Comparison of ENCODE assay signal across 8 cellular contexts in genomic region chrX:40154229-40154852, GRCh38. TPM values are rescaled to one million over a fixed set of nuclear protein-coding genes. Genes with fewer than 3 reads are reported as not detected.
DNase-seq lines count a peak whose midpoint lies in the region; ATAC-seq and TF ChIP-seq lines count a peak whose summit lies in the region.

No MANE protein-coding gene starts in this region.

- H3K4me1 Mint-ChIP-seq in activated CD4-positive, alpha-beta memory T cell treated with anti-CD3 and anti-CD28 coated beads for 36 hours (ENCODE audit: low read depth): peaks cover 7% of the 10 kb centered on the region

- H3K9me3 ChIP-seq in heart left ventricle: no peaks in the 10 kb centered on the region

- peak overlapping the region; percentile 45 for H3K4me3 ChIP-seq in GM06990 (replicated peaks; ENCODE audit: low read depth, low read length)
- H3K4me3 ChIP-seq in heart left ventricle: peak overlapping the region; percentile 21 to 63 (median 50)

- H3K4me1 ChIP-seq in heart left ventricle: peaks cover 0 to 73% (median 26%) of the 10 kb centered on the region in 12 donors

- peak overlapping the region; percentile 74 for H3K4me3 Mint-ChIP-seq in activated CD4-positive, alpha-beta memory T cell treated with anti-CD3 and anti-CD28 coated beads for 36 hours

- H3K27ac ChIP-seq in heart left ventricle: peak overlapping the region; percentile 65 to 89 (median 81)

- WGBS in heart left ventricle, 4 donors: 0 to 10% (median 1%) methylated on average over 36 to 39 of the region's 39 CpGs

- H3K27me3 ChIP-seq in GM06990 (replicated peaks; ENCODE audit: control insufficient read depth, insufficient read depth, low read length): no peaks in the 10 kb centered on the region; the same call in 1 of the 2 replicates
- H3K27me3 ChIP-seq in heart left ventricle: peaks cover 0 to 94% (median 0%) of the 10 kb centered on the region in 9 donors

- H3K27ac Mint-ChIP-seq in activated CD4-positive, alpha-beta memory T cell treated with anti-CD3 and anti-CD28 coated beads for 36 hours: no peak overlapping the region

- no peaks in the 10 kb centered on the region for H3K36me3 ChIP-seq in GM06990 (ENCODE audit: control insufficient read depth, insufficient read depth, low read length)
- no peaks in the 10 kb centered on the region for H3K36me3 ChIP-seq in heart left ventricle

- H3K36me3 Mint-ChIP-seq in activated CD4-positive, alpha-beta memory T cell treated with anti-CD3 and anti-CD28 coated beads for 36 hours: no peaks in the 10 kb centered on the region

- no peak for DNase-seq in GM06990 (ENCODE audit: extremely low read depth, insufficient read length)
- peak; percentile 56 for DNase-seq in NCI-H128 (lab: John Stamatoyannopoulos, UW; ENCODE audit: unreplicated experiment)
- DNase-seq in activated CD4-positive, alpha-beta memory T cell treated with anti-CD3 and anti-CD28 coated beads for 36 hours: no peak
- peak; percentile 47 to 70 (median 66) for DNase-seq in heart left ventricle
- peak; percentile 83 for DNase-seq in retina
- no peak for DNase-seq in H4 (ENCODE audit: low spot score)
- no peak for DNase-seq in activated CD8-positive, alpha-beta memory T cell treated with anti-CD3 and anti-CD28 coated beads, Interleukin-2, amount 50 U/mL, for 48 hours
- no peak for DNase-seq in NK-92 (lab: John Stamatoyannopoulos, UW; ENCODE audit: unreplicated experiment)

- H3K27me3 Mint-ChIP-seq in activated CD4-positive, alpha-beta memory T cell treated with anti-CD3 and anti-CD28 coated beads for 36 hours: no peaks in the 10 kb centered on the region

- no peak for TF ChIP-seq CTCF in GM06990 (IDR thresholded peaks at IDR 0.05; ENCODE audit: insufficient read depth, low read length, poor library complexity, severe bottlenecking)
- TF ChIP-seq CTCF in heart left ventricle (IDR thresholded peaks at IDR 0.05): no peak

- no peaks in the 10 kb centered on the region for H3K9me3 Mint-ChIP-seq in activated CD4-positive, alpha-beta memory T cell treated with anti-CD3 and anti-CD28 coated beads for 36 hours

- POLR2A ChIA-PET in activated CD4-positive, alpha-beta memory T cell treated with anti-CD3 and anti-CD28 coated beads for 36 hours (lab: Charles Lee): interaction anchor here (0.9 to 1.1 kb wide), 2 partner anchors 16 to 19 kb away, joined by 3 to 4 read pairs; no protein-coding TSS in a partner anchor

- peak; percentile 44 to 61 (median 56) for ATAC-seq in heart left ventricle

- intact Hi-C loops in activated CD4-positive, alpha-beta memory T cell treated with anti-CD3 and anti-CD28 coated beads for 36 hours (cut with micrococcal nuclease): loop anchor here (2.0 to 5.0 kb wide), 3 partner anchors 14 to 142 kb away; no protein-coding TSS in a partner anchor
- intact Hi-C loops in heart left ventricle (cut with DNase I): loop anchor here in 8 of 10 donors (5.0 to 10.0 kb wide), 8 partner anchors 47 to 420 kb away; no protein-coding TSS in a partner anchor

- CTCF ChIA-PET in activated CD4-positive, alpha-beta memory T cell treated with anti-CD3 and anti-CD28 coated beads for 36 hours (lab: Charles Lee): no interaction called here

- TF ChIP-seq POLR2A in heart left ventricle (IDR thresholded peaks at IDR 0.05): no peak

RNA-seq across cellular contexts. Expression of gene BCOR, which starts 56.6 kb away (rescaled TPM):
- 10 to 100 TPM; 33.7 to 35.0 TPM for total RNA-seq in activated CD4-positive, alpha-beta memory T cell treated with anti-CD3 and anti-CD28 coated beads for 36 hours
- 10 to 100 TPM; 11.3 to 40.1 (median 19.5) TPM for total RNA-seq in heart left ventricle
- 10 to 100 TPM in 1 of 2 donors, 1 to 10 TPM in 1; 6.7 to 15.5 TPM for polyA plus RNA-seq in heart left ventricle
- 22.8 and 23.8 TPM in 2 replicates for total RNA-seq in H4 (2014; rRNA removed; shearing (Covaris generic))

Comparison
In these comparisons a context has a peak if more than half of its experiments do, and no peak if none do; other contexts are left out.
1. DNase-seq: peak in NCI-H128 (single experiment), heart left ventricle (5 of 5) and retina (single experiment); none in GM06990 (single experiment), activated CD4-positive, alpha-beta memory T cell treated with anti-CD3 and anti-CD28 coated beads for 36 hours (single experiment), H4 (single experiment), activated CD8-positive, alpha-beta memory T cell treated with anti-CD3 and anti-CD28 coated beads, Interleukin-2, amount 50 U/mL, for 48 hours (single experiment) and NK-92 (single experiment).